In genomic region chr18:3441290-3441689, GRCh38 we compare ENCODE assay signal across 9 cellular contexts.
A peak's percentile ranks its signal among the peaks of the same experiment; 100 is the strongest.
DNase-seq lines count a peak whose midpoint lies in the region; ATAC-seq and TF ChIP-seq lines count a peak whose summit lies in the region.
"Had no signal": no experiment of that assay in that cellular context is flagged by ENCODE, and none has a peak within 500 bp of the region (broad histone marks: within the 10 kb centered on the region; RNA-seq: fewer than 3 reads in every experiment).

No MANE protein-coding gene starts in this region.

- H3K27ac ChIP-seq in OCI-LY3 (ENCODE audit: low read length) = no peak overlapping the region
- H3K27ac ChIP-seq in parathyroid adenoma = no peak overlapping the region
- H3K27ac ChIP-seq: BLaER1 treated with 17β-estradiol and CSF1 and Interleukin-3, amounts not matched to agents 10 nM and 100 nM had no signal

- H3K4me1 ChIP-seq in OCI-LY3 (ENCODE audit: low read length) = peaks cover 10% of the 10 kb centered on the region
- no peaks in the 10 kb centered on the region for H3K4me1 ChIP-seq in parathyroid adenoma

- TF ChIP-seq CTCF in OCI-LY3 (IDR thresholded peaks at IDR 0.05; ENCODE audit: low read depth, low read length) = peak; percentile 18; the same call in 1 of the 2 replicates
- peak; percentile 5 for TF ChIP-seq CTCF in fibroblast of mammary gland (conservative IDR thresholded peaks at IDR 0.05; ENCODE audit: control insufficient read depth, insufficient read depth, low read depth, low read length)
- peak; percentile 73 for TF ChIP-seq CTCF in parathyroid adenoma (IDR thresholded peaks at IDR 0.05)

- H3K79me2 ChIP-seq in OCI-LY3 (ENCODE audit: low read length) (no peaks in the 10 kb centered on the region), parathyroid adenoma (no peaks in the 10 kb centered on the region)

- H3K9me3 ChIP-seq in OCI-LY3 (ENCODE audit: insufficient read depth, low read length) (no peaks in the 10 kb centered on the region), parathyroid adenoma (ENCODE audit: control insufficient read depth, low read length) (no peaks in the 10 kb centered on the region)
- H3K9me3 ChIP-seq: BLaER1 treated with 17β-estradiol and CSF1 and Interleukin-3, amounts not matched to agents 10 nM and 100 nM had no signal

- no peak overlapping the region for H3K4me3 ChIP-seq in OCI-LY3 (ENCODE audit: low read length)
- H3K4me3 ChIP-seq in fibroblast of mammary gland (ENCODE audit: control insufficient read depth, low read depth, low read length) = no peak overlapping the region
- H3K4me3 ChIP-seq in parathyroid adenoma (ENCODE audit: low read depth, low read length) = no peak overlapping the region
- H3K4me3 ChIP-seq: BLaER1 treated with 17β-estradiol and CSF1 and Interleukin-3, amounts not matched to agents 10 nM and 100 nM had no signal

- ATAC-seq in HG03354 (IDR thresholded peaks at IDR 0.05; ENCODE audit: poor library complexity, severe bottlenecking, unreplicated experiment) (no peak), GM21526 (IDR thresholded peaks at IDR 0.05; ENCODE audit: low FRiP score, unreplicated experiment) (no peak)

- H3K36me3 ChIP-seq in OCI-LY3 (replicated peaks; ENCODE audit: low read depth, low read length) (no peaks in the 10 kb centered on the region), parathyroid adenoma (ENCODE audit: control insufficient read depth, insufficient read depth, low read length) (no peaks in the 10 kb centered on the region)
- H3K36me3 ChIP-seq: BLaER1 treated with 17β-estradiol and CSF1 and Interleukin-3, amounts not matched to agents 10 nM and 100 nM had no signal

- H3K4me2 ChIP-seq in OCI-LY3 (ENCODE audit: low read length) (no peak overlapping the region), parathyroid adenoma (ENCODE audit: low read length) (no peak overlapping the region)
- H3K4me2 ChIP-seq: BLaER1 treated with 17β-estradiol and CSF1 and Interleukin-3, amounts not matched to agents 10 nM and 100 nM had no signal

- H3K9ac ChIP-seq in OCI-LY3 (ENCODE audit: low read length) = no peak overlapping the region
- no peak overlapping the region for H3K9ac ChIP-seq in parathyroid adenoma
- H3K9ac ChIP-seq: BLaER1 treated with 17β-estradiol and CSF1 and Interleukin-3, amounts not matched to agents 10 nM and 100 nM had no signal

- H4K20me1 ChIP-seq in OCI-LY3 (ENCODE audit: insufficient read depth, low read length) = no peaks in the 10 kb centered on the region
- H4K20me1 ChIP-seq: BLaER1 treated with 17β-estradiol and CSF1 and Interleukin-3, amounts not matched to agents 10 nM and 100 nM had no signal

- H3K27me3 ChIP-seq in OCI-LY3 (ENCODE audit: low read depth, low read length) = no peaks in the 10 kb centered on the region
- H3K27me3 ChIP-seq in parathyroid adenoma (ENCODE audit: control insufficient read depth, insufficient read depth, low read length) = no peaks in the 10 kb centered on the region
- H3K27me3 ChIP-seq: BLaER1 treated with 17β-estradiol and CSF1 and Interleukin-3, amounts not matched to agents 10 nM and 100 nM had no signal

- DNase-seq in NCI-H1417 (lab: John Stamatoyannopoulos, UW) (peak; percentile 6 to 50 (median 8)), NCI-H1417 treated with DMSO at 0.1 percent for 48 hours (lab: John Stamatoyannopoulos, UW) (no peak), fibroblast of mammary gland (ENCODE audit: low read depth) (no peak), DMS79 treated with DMSO at 0.1 percent for 48 hours (lab: John Stamatoyannopoulos, UW) (no peak)

- H2AFZ ChIP-seq in OCI-LY3 (ENCODE audit: low read depth, low read length) = no peak overlapping the region
- peak overlapping the region; percentile 51 for H2AFZ ChIP-seq in parathyroid adenoma

Comparison
In these comparisons a context has a peak if more than half of its experiments do, and no peak if none do; other contexts are left out.
1. DNase-seq: peak in NCI-H1417 (3 of 3); none in NCI-H1417 treated with DMSO at 0.1 percent for 48 hours (single experiment), fibroblast of mammary gland (single experiment) and DMS79 treated with DMSO at 0.1 percent for 48 hours (single experiment).
2. CTCF ChIP-seq: peak in every context shown above with its lines; median percentile 73 in parathyroid adenoma; 18 in OCI-LY3; 5 in fibroblast of mammary gland.